ENCODE assay signal across 14 cellular contexts in the genomic region with DNA sequence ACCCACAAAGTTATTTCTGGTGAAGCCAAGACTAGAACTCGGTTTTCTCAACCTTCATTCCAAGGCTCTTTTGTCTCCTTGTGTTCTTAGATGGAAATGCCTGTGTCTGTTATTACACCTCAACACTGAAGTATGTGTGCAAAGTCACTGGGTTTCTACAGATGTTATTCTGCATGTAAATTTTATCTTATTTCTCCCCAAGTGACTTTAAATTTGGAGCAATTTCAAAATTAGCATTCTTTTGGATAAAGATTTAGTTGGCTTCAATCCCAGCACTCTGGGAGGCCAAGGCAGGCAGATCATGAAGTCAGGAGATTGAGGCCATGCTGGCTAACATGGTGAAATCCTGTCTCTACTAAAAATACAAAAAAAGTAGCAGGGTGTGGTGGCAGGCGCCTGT.
DNase-seq lines count a peak whose midpoint lies in the region; ATAC-seq and TF ChIP-seq lines count a peak whose summit lies in the region.
"Had no signal": no experiment of that assay in that cellular context is flagged by ENCODE, and none has a peak within 500 bp of the region (broad histone marks: within the 10 kb centered on the region; RNA-seq: fewer than 3 reads in every experiment).

No MANE protein-coding gene starts in this region.

- ATAC-seq in HG03045 (IDR thresholded peaks at IDR 0.05; ENCODE audit: unreplicated experiment): no peak
- ATAC-seq: stimulated activated naive B cell treated with anti-CD40 and anti-IgM and Interleukin-4, amounts not matched to agents 10 μg/mL and 1 μg/mL and 100 μg/mL, for 72 hours had no signal

- H3K79me2 ChIP-seq in fibroblast of lung (ENCODE audit: control insufficient read depth, insufficient read depth, low read length): no peaks in the 10 kb centered on the region

- H3K4me1 ChIP-seq in fibroblast of lung (ENCODE audit: control insufficient read depth, extremely low read depth, insufficient read depth, low read length) (peaks cover 13% of the 10 kb centered on the region), neutrophil (ENCODE audit: control insufficient read depth in 1 of 2, insufficient read depth in 1 of 2, low read depth in 1 of 2, low read length in 1 of 2) (no peaks in the 10 kb centered on the region)
- H3K4me1 ChIP-seq: neural progenitor cell had no signal

- DNase-seq in AG10803 (ENCODE audit: low read depth): peak; percentile 98
- peak; percentile 11 for DNase-seq in RPMI7951 (ENCODE audit: low read depth)
- peak; percentile 78 to 99 for DNase-seq in fibroblast of lung (ENCODE audit: low read depth in 2 of 2)
- DNase-seq in WERI-Rb-1: no peak
- DNase-seq in SIG-M5 treated with dmso at 0.1 percent for 504 hours (lab: John Stamatoyannopoulos, UW; ENCODE audit: unreplicated experiment): no peak
- no peak for DNase-seq in activated CD4-positive, alpha-beta T cell treated with anti-CD3 and anti-CD28 coated beads, Interleukin-2, amount 50 U/mL, for 4 hours
- DNase-seq: activated T-cell treated with anti-CD3 and anti-CD28 coated beads, Interleukin-2, amount 50 U/mL, for 1 hour; immature natural killer cell; NCI-H1048; NCI-H510A; stimulated activated naive B cell treated with anti-CD40 and anti-IgM and Interleukin-4, amounts not matched to agents 10 μg/mL and 1 μg/mL and 100 μg/mL, for 72 hours had no signal

- H3K9ac ChIP-seq in fibroblast of lung (ENCODE audit: insufficient read depth, low read length): no peak overlapping the region
- H3K9ac ChIP-seq: neural progenitor cell had no signal

- no peak overlapping the region for H3K4me3 ChIP-seq in AG10803 (ENCODE audit: low read length)
- no peak overlapping the region for H3K4me3 ChIP-seq in fibroblast of lung (replicated peaks in 1 of 4; ENCODE audit: control extremely low read depth in 1 of 4, insufficient read depth in 1 of 4, low read depth in 3 of 4, low read length in 4 of 4)
- no peak overlapping the region for H3K4me3 ChIP-seq in neutrophil (ENCODE audit: low read depth in 1 of 2, low read length in 1 of 2)
- H3K4me3 ChIP-seq in WERI-Rb-1 (ENCODE audit: low read depth, low read length): no peak overlapping the region
- H3K4me3 ChIP-seq: neural progenitor cell had no signal

- no peaks in the 10 kb centered on the region for H3K36me3 ChIP-seq in fibroblast of lung (ENCODE audit: control insufficient read depth, insufficient read depth, low read length)
- peaks cover 10% of the 10 kb centered on the region for H3K36me3 ChIP-seq in neutrophil
- no peaks in the 10 kb centered on the region for H3K36me3 ChIP-seq in WERI-Rb-1
- H3K36me3 ChIP-seq: neural progenitor cell had no signal

- no peak overlapping the region for H3K4me2 ChIP-seq in fibroblast of lung (ENCODE audit: extremely low read depth, insufficient read depth, low read length)
- H3K4me2 ChIP-seq: neural progenitor cell had no signal

- no peak overlapping the region for H2AFZ ChIP-seq in fibroblast of lung (ENCODE audit: low read length)
- H2AFZ ChIP-seq: neural progenitor cell had no signal

- TF ChIP-seq CTCF in AG10803 (conservative IDR thresholded peaks at IDR 0.05; ENCODE audit: low read length) (peak; percentile 45), fibroblast of lung (conservative IDR thresholded peaks at IDR 0.05 in 1 of 2, IDR thresholded peaks at IDR 0.05 in 1 of 2; ENCODE audit: low read depth in 1 of 2, low read length in 2 of 2) (no peak), neutrophil (IDR thresholded peaks at IDR 0.05) (no peak), WERI-Rb-1 (IDR thresholded peaks at IDR 0.05; ENCODE audit: low read depth, low read length) (no peak)

- H3K9me3 ChIP-seq in fibroblast of lung (ENCODE audit: control insufficient read depth, insufficient read depth, low read depth, low read length): no peaks in the 10 kb centered on the region
- H3K9me3 ChIP-seq in neutrophil: no peaks in the 10 kb centered on the region
- no peaks in the 10 kb centered on the region for H3K9me3 ChIP-seq in WERI-Rb-1 (ENCODE audit: severe bottlenecking)

- no peak overlapping the region for H3K27ac ChIP-seq in fibroblast of lung (ENCODE audit: insufficient read depth, low read length)
- peak overlapping the region; percentile 44 for H3K27ac ChIP-seq in neutrophil
- H3K27ac ChIP-seq in WERI-Rb-1: no peak overlapping the region
- H3K27ac ChIP-seq: neural progenitor cell had no signal

- H3K27me3 ChIP-seq in fibroblast of lung (ENCODE audit: control insufficient read depth, insufficient read depth, low read length) (no peaks in the 10 kb centered on the region), neutrophil (no peaks in the 10 kb centered on the region), WERI-Rb-1 (ENCODE audit: insufficient read depth, low read depth, severe bottlenecking) (no peaks in the 10 kb centered on the region)
- H3K27me3 ChIP-seq: neural progenitor cell had no signal

- H4K20me1 ChIP-seq in fibroblast of lung (ENCODE audit: control insufficient read depth, extremely low read depth, insufficient read depth, low read length): no peaks in the 10 kb centered on the region

Comparison
In these comparisons a context has a peak if more than half of its experiments do, and no peak if none do; other contexts are left out.
1. DNase-seq: peak in AG10803 (single experiment), RPMI7951 (single experiment) and fibroblast of lung (2 of 2); none in WERI-Rb-1 (single experiment), SIG-M5 treated with dmso at 0.1 percent for 504 hours (single experiment) and activated CD4-positive, alpha-beta T cell treated with anti-CD3 and anti-CD28 coated beads, Interleukin-2, amount 50 U/mL, for 4 hours (0 of 2).